Comparison of ENCODE assay signal across 18 cellular contexts in genomic region chr7:80231719-80232118, GRCh38.
DNase-seq lines count a peak whose midpoint lies in the region; ATAC-seq, FAIRE-seq and TF ChIP-seq lines count a peak whose summit lies in the region.
"Had no signal": no experiment of that assay in that cellular context is flagged by ENCODE, and none has a peak within 500 bp of the region (broad histone marks: within the 10 kb centered on the region; RNA-seq: fewer than 3 reads in every experiment).

No MANE protein-coding gene starts in this region.

- 87 to 100% (median 95%) methylated on average over 2 of the region's 2 CpGs for WGBS in heart left ventricle, 4 donors

- H4K20me1 ChIP-seq in HCT116 (ENCODE audit: insufficient read depth) (no peaks in the 10 kb centered on the region), astrocyte (ENCODE audit: insufficient read depth, low read length) (no peaks in the 10 kb centered on the region)

- H3K9me3 Mint-ChIP-seq in astrocyte (ENCODE audit: unreplicated experiment): no peaks in the 10 kb centered on the region
- H3K9me3 Mint-ChIP-seq: activated naive CD8-positive, alpha-beta T cell treated with anti-CD3 and anti-CD28 coated beads, Interleukin-2, amount 10 ng/mL, durations not matched to agents 7 days and 5 days had no signal

- no TSS peak for BruUV-seq in HCT116 (replicated peaks; lab: Mats Ljungman, UMichigan)

- no peak overlapping the region for H3K27ac ChIP-seq in HCT116 (ENCODE audit: low read depth, low read length)
- H3K27ac ChIP-seq in astrocyte (ENCODE audit: low read depth, low read length): no peak overlapping the region
- no peak overlapping the region for H3K27ac ChIP-seq in heart left ventricle
- H3K27ac ChIP-seq: pancreas, thoracic aorta had no signal

- H3K36me3 ChIP-seq in HCT116 (ENCODE audit: control insufficient read depth in 1 of 2, insufficient read depth in 2 of 2, low read length in 2 of 2) (no peaks in the 10 kb centered on the region), astrocyte (ENCODE audit: insufficient read depth, low read length) (no peaks in the 10 kb centered on the region), heart left ventricle (no peaks in the 10 kb centered on the region)
- H3K36me3 ChIP-seq: pancreas, thoracic aorta had no signal

- H3K36me3 Mint-ChIP-seq in astrocyte (ENCODE audit: low read depth, unreplicated experiment): no peaks in the 10 kb centered on the region
- H3K36me3 Mint-ChIP-seq: activated naive CD8-positive, alpha-beta T cell treated with anti-CD3 and anti-CD28 coated beads, Interleukin-2, amount 10 ng/mL, durations not matched to agents 7 days and 5 days had no signal

- TF ChIP-seq RAD21 in HCT116 (IDR thresholded peaks at IDR 0.05; ENCODE audit: low read depth): no peak

- H2AFZ ChIP-seq in HCT116 (ENCODE audit: low read depth, low read length, poor library complexity, severe bottlenecking): no peak overlapping the region
- peak overlapping the region; percentile 21 for H2AFZ ChIP-seq in astrocyte (ENCODE audit: low read depth, low read length)

- CTCF ChIA-PET in HCT116 (lab: Charles Lee): no interaction called here

- no peak for TF ChIP-seq CTCF in HCT116 (IDR thresholded peaks at IDR 0.05 in 2 of 3, conservative IDR thresholded peaks at IDR 0.05 in 1 of 3; ENCODE audit: borderline replicate concordance in 1 of 3, insufficient read depth in 1 of 3, low read depth in 2 of 3, low read length in 2 of 3)
- no peak for TF ChIP-seq CTCF in astrocyte (IDR thresholded peaks at IDR 0.05; ENCODE audit: insufficient read depth, low read depth, low read length)
- TF ChIP-seq CTCF in heart left ventricle (IDR thresholded peaks at IDR 0.05): no peak

- POLR2A ChIA-PET in HCT116 (lab: Charles Lee): no interaction called here

- H3K27me3 ChIP-seq in HCT116 (ENCODE audit: insufficient read depth, low read length) (no peaks in the 10 kb centered on the region), astrocyte (ENCODE audit: insufficient read depth, low read length) (no peaks in the 10 kb centered on the region), heart left ventricle (no peaks in the 10 kb centered on the region)
- H3K27me3 ChIP-seq: pancreas had no signal

- TF ChIP-seq POLR2A in HCT116 (IDR thresholded peaks at IDR 0.05; ENCODE audit: borderline replicate concordance, extremely low read depth, insufficient read depth, insufficient read length) (no peak), heart left ventricle (IDR thresholded peaks at IDR 0.05) (no peak)

- H3K79me2 ChIP-seq in HCT116 (ENCODE audit: insufficient read depth, low read length): no peaks in the 10 kb centered on the region
- no peaks in the 10 kb centered on the region for H3K79me2 ChIP-seq in astrocyte (ENCODE audit: insufficient read depth, low read length)

- H3K4me3 ChIP-seq in HCT116 (replicated peaks in 1 of 2; ENCODE audit: low read depth in 1 of 2, low read length in 2 of 2) (no peak overlapping the region), astrocyte (ENCODE audit: insufficient read depth, low read depth, low read length) (no peak overlapping the region), heart left ventricle (no peak overlapping the region)
- H3K4me3 ChIP-seq: GM12878, pancreas, thoracic aorta had no signal

- H3K9ac ChIP-seq in HCT116 (ENCODE audit: low read length) (no peak overlapping the region), astrocyte (ENCODE audit: low read length) (no peak overlapping the region)

- H3K27ac Mint-ChIP-seq in astrocyte (ENCODE audit: unreplicated experiment): peak overlapping the region; percentile 76
- H3K27ac Mint-ChIP-seq: activated naive CD8-positive, alpha-beta T cell treated with anti-CD3 and anti-CD28 coated beads, Interleukin-2, amount 10 ng/mL, durations not matched to agents 7 days and 5 days had no signal

- no peak for FAIRE-seq in astrocyte (lab: Jason Lieb, UNC)
- FAIRE-seq: frontal cortex, GM12878, pancreas had no signal

- DNase-seq in AG08395 (ENCODE audit: low spot score) (peak; percentile 58), HCT116 (ENCODE audit: low read depth, low spot score) (no peak), astrocyte (ENCODE audit: low read depth) (peak; percentile 31), iris pigment epithelial cell (ENCODE audit: low read depth) (peak; percentile 90), iPS-NIHi7 (ENCODE audit: extremely low spot score) (no peak), NCI-H510A treated with DMSO at 0.1 percent for 48 hours (lab: John Stamatoyannopoulos, UW) (no peak), heart left ventricle (no peak)
- DNase-seq: activated naive CD8-positive, alpha-beta T cell treated with anti-CD3 and anti-CD28 coated beads, Interleukin-2, amount 10 ng/mL, durations not matched to agents 7 days and 5 days; C1 segment of cervical spinal cord; cortex of kidney; DMS79 treated with DMSO at 0.1 percent for 48 hours; NCI-H1048; pancreas; stimulated activated CD4-positive, alpha-beta T cell treated with anti-CD3 and anti-CD28 coated beads, Interleukin-12 subunit alpha, Interleukin-12 subunit beta, amount 100 ng/mL, for 4 hours had no signal

- intact Hi-C loops in HCT116 (cut with micrococcal nuclease): no loop called here
- intact Hi-C loops in heart left ventricle (cut with DNase I): no loop called here

- no peaks in the 10 kb centered on the region for H3K9me2 ChIP-seq in HCT116 (ENCODE audit: insufficient read depth)

- no peaks in the 10 kb centered on the region for H3K27me3 Mint-ChIP-seq in astrocyte (ENCODE audit: low read depth, unreplicated experiment)

- H3K9me3 ChIP-seq in HCT116 (ENCODE audit: control insufficient read depth in 1 of 2, insufficient read depth in 1 of 2, low read depth in 1 of 2, low read length in 2 of 2) (no peaks in the 10 kb centered on the region), astrocyte (ENCODE audit: insufficient read depth, low read depth, low read length) (no peaks in the 10 kb centered on the region), heart left ventricle (no peaks in the 10 kb centered on the region)
- H3K9me3 ChIP-seq: pancreas, thoracic aorta had no signal

- H3K4me1 Mint-ChIP-seq in astrocyte (ENCODE audit: low read depth, unreplicated experiment): peaks cover 22% of the 10 kb centered on the region
- H3K4me1 Mint-ChIP-seq: activated naive CD8-positive, alpha-beta T cell treated with anti-CD3 and anti-CD28 coated beads, Interleukin-2, amount 10 ng/mL, durations not matched to agents 7 days and 5 days had no signal

- H3K4me2 ChIP-seq in HCT116 (ENCODE audit: low read length): no peak overlapping the region
- no peak overlapping the region for H3K4me2 ChIP-seq in astrocyte (ENCODE audit: low read length)

- H3K4me3 Mint-ChIP-seq in astrocyte (ENCODE audit: unreplicated experiment): no peak overlapping the region
- H3K4me3 Mint-ChIP-seq: activated naive CD8-positive, alpha-beta T cell treated with anti-CD3 and anti-CD28 coated beads, Interleukin-2, amount 10 ng/mL, durations not matched to agents 7 days and 5 days had no signal

- peak; percentile 40; the same call in 1 of the 2 replicates for ATAC-seq in HCT116
- no peak for ATAC-seq in heart left ventricle
- ATAC-seq in GM19467 (IDR thresholded peaks at IDR 0.05; ENCODE audit: unreplicated experiment): no peak
- ATAC-seq: GM12878, pancreas had no signal

- RAD21 ChIA-PET in HCT116 (lab: Charles Lee; ENCODE audit: low non-redundant PET in 1 of 2, low total read pairs in 2 of 2, uncharacterized antibody in 2 of 2, unreplicated experiment in 2 of 2): no interaction called here

- peaks cover 0 to 12% of the 10 kb centered on the region in 2 experiments; a peak in 1 of 4 replicates for H3K4me1 ChIP-seq in HCT116 (ENCODE audit: control insufficient read depth in 1 of 2, insufficient read depth in 2 of 2, low read length in 2 of 2)
- H3K4me1 ChIP-seq in astrocyte (ENCODE audit: insufficient read depth, low read length): peaks cover 4% of the 10 kb centered on the region
- H3K4me1 ChIP-seq in heart left ventricle: peaks cover 0 to 3% (median 0%) of the 10 kb centered on the region in 12 donors
- H3K4me1 ChIP-seq: pancreas had no signal

TF ChIP-seq in HCT116, 20 proteins besides CTCF, POLR2A, EP300 and RAD21:
- TF ChIP-seq REST (IDR thresholded peaks at IDR 0.05; ENCODE audit: low read depth): no peak
- no peak for TF ChIP-seq TCF7L2 (IDR thresholded peaks at IDR 0.05; ENCODE audit: borderline replicate concordance, extremely low read depth, insufficient read depth, insufficient read length)
- TF ChIP-seq CBX3 (IDR thresholded peaks at IDR 0.05; ENCODE audit: low read depth): 0 out of 2 replicates have a peak, but pooled peaks have one; percentile 4
- no peak for TF ChIP-seq EZH2phosphoT487 (IDR thresholded peaks at IDR 0.05; ENCODE audit: borderline replicate concordance)
- TF ChIP-seq ZNF274 (IDR thresholded peaks at IDR 0.05; ENCODE audit: low read depth, low read length): no peak
- no peak for TF ChIP-seq CEBPB (IDR thresholded peaks at IDR 0.05; ENCODE audit: low read depth)
- TF ChIP-seq SRF (IDR thresholded peaks at IDR 0.05; ENCODE audit: low read depth): no peak
- no peak for TF ChIP-seq ZFX (IDR thresholded peaks at IDR 0.05)

Comparison
In these comparisons a context has a peak if more than half of its experiments do, and no peak if none do; other contexts are left out.
1. DNase-seq: peak in AG08395 (single experiment), astrocyte (single experiment) and iris pigment epithelial cell (single experiment); none in HCT116 (single experiment), iPS-NIHi7 (single experiment), NCI-H510A treated with DMSO at 0.1 percent for 48 hours (single experiment) and heart left ventricle (0 of 5).